8 cellular contexts compared by ENCODE assay signal in the genomic region with DNA sequence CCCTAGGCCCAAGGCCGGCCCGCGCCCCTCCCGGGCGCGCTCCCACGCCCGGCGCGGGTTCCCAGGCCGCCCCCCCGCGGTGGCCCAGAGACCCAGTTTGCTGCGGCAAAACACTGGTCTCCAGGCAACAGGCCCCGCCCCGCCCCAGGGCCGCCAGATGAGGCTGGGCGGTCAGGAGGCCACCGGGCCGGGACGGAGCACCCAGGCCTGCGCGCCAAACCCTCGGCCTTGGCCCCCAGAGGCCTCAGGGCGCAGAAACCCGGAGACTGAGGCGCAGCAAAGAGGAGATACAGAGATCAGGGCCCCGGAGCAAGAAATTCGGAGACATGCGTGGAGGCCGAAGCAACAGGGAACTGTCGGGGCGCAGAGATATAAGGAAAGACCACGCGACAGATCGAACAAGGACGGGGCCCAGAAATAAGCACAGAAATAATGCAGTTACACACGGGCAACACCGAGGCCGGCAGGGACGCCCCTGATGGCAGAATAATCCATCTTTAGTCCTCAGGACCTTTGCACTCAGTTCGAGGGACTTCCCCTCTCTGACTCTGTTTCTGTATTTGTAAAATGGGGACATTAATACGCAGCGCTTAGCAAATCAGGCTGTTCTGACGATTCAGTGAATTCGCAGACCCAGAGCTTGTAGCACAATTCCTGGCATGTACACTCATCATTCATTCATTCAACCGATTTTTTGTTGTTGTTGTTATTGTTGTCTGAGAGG. TPM values are rescaled to one million over a fixed set of nuclear protein-coding genes. Genes with fewer than 3 reads are reported as not detected.
DNase-seq lines count a peak whose midpoint lies in the region; ATAC-seq and TF ChIP-seq lines count a peak whose summit lies in the region.

No MANE protein-coding gene starts in this region.

- peak overlapping the region; percentile 61 for H3K27ac ChIP-seq in CD8-positive, alpha-beta T cell (ENCODE audit: low read depth, low read length)
- peak overlapping the region; percentile 95 for H3K27ac ChIP-seq in skeletal muscle tissue (ENCODE audit: low read depth, low read length)

- peaks cover 55% of the 10 kb centered on the region for H3K4me1 Mint-ChIP-seq in CD8-positive, alpha-beta T cell (ENCODE audit: low read depth)

- CTCF ChIA-PET in CD8-positive, alpha-beta T cell (lab: Charles Lee) = interaction anchor here (1.2 to 2.1 kb wide), 5 partner anchors 22 to 199 kb away, joined by 3 to 19 read pairs (median 4); no protein-coding TSS in a partner anchor

- no peak for TF ChIP-seq CTCF in CD8-positive, alpha-beta T cell (IDR thresholded peaks at IDR 0.05)
- TF ChIP-seq CTCF in NB4 (IDR thresholded peaks at IDR 0.05; ENCODE audit: low read depth, low read length) (no peak), WI38 (IDR thresholded peaks at IDR 0.05; ENCODE audit: low read depth, low read length) (no peak), cardiac fibroblast (IDR thresholded peaks at IDR 0.05; ENCODE audit: low read depth, low read length) (no peak)

- intact Hi-C loops in CD8-positive, alpha-beta T cell (cut with DNase I, micrococcal nuclease) = loop anchor here in 1 of 2 experiments (1.0 kb wide), 1 partner anchor 34 kb away; no protein-coding TSS in a partner anchor

- TF ChIP-seq POLR2A in NB4 (IDR thresholded peaks at IDR 0.05; ENCODE audit: extremely low read depth, insufficient read length) = no peak

- H3K36me3 ChIP-seq in CD8-positive, alpha-beta T cell (ENCODE audit: insufficient read depth, low read length) = no peaks in the 10 kb centered on the region
- no peaks in the 10 kb centered on the region for H3K36me3 ChIP-seq in skeletal muscle tissue (ENCODE audit: control insufficient read depth in 3 of 3, insufficient read depth in 3 of 3, low read length in 3 of 3)

- peaks cover 42% of the 10 kb centered on the region for H3K4me1 ChIP-seq in CD8-positive, alpha-beta T cell (ENCODE audit: insufficient read depth, low read length)
- H3K4me1 ChIP-seq in skeletal muscle tissue (ENCODE audit: control insufficient read depth in 3 of 3, insufficient read depth in 3 of 3, low read length in 3 of 3) = peaks cover 17 to 39% (median 33%) of the 10 kb centered on the region in 3 donors

- peak overlapping the region; percentile 57 to 76 (median 68) for H3K9ac ChIP-seq in skeletal muscle tissue (ENCODE audit: low read depth in 1 of 3, low read length in 3 of 3)

- H3K36me3 Mint-ChIP-seq in CD8-positive, alpha-beta T cell = no peaks in the 10 kb centered on the region

- H3K9me3 Mint-ChIP-seq in CD8-positive, alpha-beta T cell = no peaks in the 10 kb centered on the region

- H3K4me3 ChIP-seq in CD8-positive, alpha-beta T cell (ENCODE audit: low read depth, low read length) = no peak overlapping the region
- no peak overlapping the region for H3K4me3 ChIP-seq in NB4 (ENCODE audit: low read depth, low read length)
- H3K4me3 ChIP-seq in WI38 (ENCODE audit: low read depth, low read length) = peak overlapping the region; percentile 20; the same call in 1 of the 2 replicates
- peak overlapping the region in 1 of 2 donors; percentile 28 for H3K4me3 ChIP-seq in cardiac fibroblast (replicated peaks in 1 of 2; ENCODE audit: low read depth in 2 of 2, low read length in 2 of 2)
- H3K4me3 ChIP-seq in skeletal muscle tissue (ENCODE audit: low read length in 3 of 3) = peak overlapping the region; percentile 51 to 71 (median 67)

- no peaks in the 10 kb centered on the region for H3K9me3 ChIP-seq in CD8-positive, alpha-beta T cell (ENCODE audit: low read length)
- no peaks in the 10 kb centered on the region for H3K9me3 ChIP-seq in skeletal muscle tissue (ENCODE audit: control insufficient read depth in 3 of 3, low read length in 3 of 3)

- H3K27me3 ChIP-seq in CD8-positive, alpha-beta T cell (ENCODE audit: insufficient read depth, low read length) = no peaks in the 10 kb centered on the region
- H3K27me3 ChIP-seq in skeletal muscle tissue (ENCODE audit: control insufficient read depth in 3 of 3, insufficient read depth in 3 of 3, low read length in 3 of 3) = no peaks in the 10 kb centered on the region

- H3K27me3 Mint-ChIP-seq in CD8-positive, alpha-beta T cell (ENCODE audit: low read depth) = no peaks in the 10 kb centered on the region

- H3K27ac Mint-ChIP-seq in CD8-positive, alpha-beta T cell = peak overlapping the region; percentile 60

- peak overlapping the region; percentile 66 for H3K4me3 Mint-ChIP-seq in CD8-positive, alpha-beta T cell

- POLR2A ChIA-PET in CD8-positive, alpha-beta T cell (lab: Charles Lee) = interaction anchor here (0.8 to 1.9 kb wide), 2 partner anchors 25 to 34 kb away, joined by 3 to 9 read pairs; no protein-coding TSS in a partner anchor

- peak; percentile 65 to 84 (median 79) for DNase-seq in CD8-positive, alpha-beta T cell
- peak; percentile 81 for DNase-seq in NB4 (ENCODE audit: low read depth)
- peak; percentile 88 to 94 for DNase-seq in cardiac fibroblast (ENCODE audit: low read depth in 2 of 2)
- peak; percentile 81 for DNase-seq in iPS-NIHi7 (ENCODE audit: extremely low spot score)

- peak; percentile 21 for ATAC-seq in CD8-positive, alpha-beta T cell
- ATAC-seq in GM21381 (IDR thresholded peaks at IDR 0.05; ENCODE audit: unreplicated experiment) (peak; percentile 57), HG02623 (IDR thresholded peaks at IDR 0.05; ENCODE audit: unreplicated experiment) (no peak)

RNA-seq across cellular contexts. Expression of gene ERCC1, which starts 20.8 kb away (rescaled TPM):
- 10 to 100 TPM; 28.7 to 31.5 TPM for total RNA-seq in CD8-positive, alpha-beta T cell
- 56.9 TPM for total RNA-seq in skeletal muscle tissue

RNA-seq across cellular contexts. Expression of gene FOSB, which starts 23.3 kb away (rescaled TPM):
- total RNA-seq in CD8-positive, alpha-beta T cell = 100 to 1,000 TPM; 625 to 631 TPM
- total RNA-seq in skeletal muscle tissue = 42.8 TPM

RNA-seq across cellular contexts. Expression of gene POLR1G, which starts 38.0 kb away (rescaled TPM):
- total RNA-seq in CD8-positive, alpha-beta T cell = under 1 TPM; 0.27 to 0.44 TPM
- total RNA-seq in skeletal muscle tissue = 7.3 TPM

RNA-seq across cellular contexts. Expression of gene PPP1R13L, which starts 39.6 kb away (rescaled TPM):
- total RNA-seq in CD8-positive, alpha-beta T cell = 1 to 10 TPM; 2.5 to 3.6 TPM
- not detected for total RNA-seq in skeletal muscle tissue

RNA-seq across cellular contexts. Expression of gene RTN2, which starts 52.4 kb away (rescaled TPM):
- total RNA-seq in CD8-positive, alpha-beta T cell = 1 to 10 TPM in 1 of 2 experiments, under 1 TPM in 1; 0.64 to 1.3 TPM
- total RNA-seq in skeletal muscle tissue = 45.4 TPM

Comparison
In these comparisons a context has a peak if more than half of its experiments do, and no peak if none do; other contexts are left out.
1. H3K4me3 ChIP-seq: peak in WI38 (single experiment) and skeletal muscle tissue (3 of 3); none in CD8-positive, alpha-beta T cell (single experiment) and NB4 (single experiment).
2. RNA of gene FOSB, which starts 23.3 kb away (total RNA-seq): 625 to 631 TPM in CD8-positive, alpha-beta T cell; 42.8 TPM in skeletal muscle tissue (single experiment); every median in the first group is over 10 times any median in the second.
3. Peak in every context shown above with its lines, with median percentiles within 50 percentile points of each other: DNase-seq.